Comparison of ENCODE assay signal across 11 cellular contexts in genomic region chr1:19650416-19651140, GRCh38. TPM values are rescaled to one million over a fixed set of nuclear protein-coding genes. Genes with fewer than 3 reads are reported as not detected.
DNase-seq lines count a peak whose midpoint lies in the region; ATAC-seq, FAIRE-seq and TF ChIP-seq lines count a peak whose summit lies in the region.
"Had no signal": no experiment of that assay in that cellular context is flagged by ENCODE, and none has a peak within 500 bp of the region (broad histone marks: within the 10 kb centered on the region; RNA-seq: fewer than 3 reads in every experiment).

No MANE protein-coding gene starts in this region.

- no peaks in the 10 kb centered on the region for H3K36me3 Mint-ChIP-seq in immature natural killer cell
- H3K36me3 Mint-ChIP-seq: memory B cell had no signal

- BruUV-seq in HepG2 (replicated peaks; lab: Mats Ljungman, UMichigan) = no TSS peak

- H3K9me3 Mint-ChIP-seq in immature natural killer cell = no peaks in the 10 kb centered on the region
- H3K9me3 Mint-ChIP-seq: memory B cell had no signal

- no peak overlapping the region for H2AFZ ChIP-seq in HepG2 (ENCODE audit: low read length)

- H4K20me1 ChIP-seq in HepG2 (ENCODE audit: insufficient read depth, low read length) = no peaks in the 10 kb centered on the region

- ATAC-seq in HepG2 = peak; percentile 9
- ATAC-seq in right lobe of liver = no peak

- no peak for FAIRE-seq in HepG2 (lab: Jason Lieb, UNC)

- no peak overlapping the region for H3K27ac Mint-ChIP-seq in immature natural killer cell
- H3K27ac Mint-ChIP-seq: memory B cell had no signal

- no peak for DNase-seq in HepG2 (ENCODE audit: low spot score)
- no peak for DNase-seq in right lobe of liver
- no peak for DNase-seq in esophagus muscularis mucosa (ENCODE audit: extremely low spot score)
- DNase-seq in ovary = peak; percentile 65 to 78 (median 76)
- no peak for DNase-seq in T-helper 9 cell
- no peak for DNase-seq in NCI-H2081 treated with DMSO at 0.1 percent for 48 hours (lab: John Stamatoyannopoulos, UW)
- no peak for DNase-seq in effector CD8-positive, alpha-beta T cell (lab: John Stamatoyannopoulos, UW)
- no peak for DNase-seq in immature natural killer cell
- DNase-seq: NCI-H524 treated with DMSO at 0.1 percent for 48 hours had no signal

- in situ Hi-C loops in HepG2 (cut with HindIII; ENCODE audit: extremely low pct_ligation_motif_present, low pct_unique_long_range_greater_than_20kb) = no loop called here

- H3K4me3 Mint-ChIP-seq in immature natural killer cell = no peak overlapping the region
- H3K4me3 Mint-ChIP-seq: memory B cell had no signal

- TF ChIP-seq POLR2A in HepG2 (IDR thresholded peaks at IDR 0.05; ENCODE audit: insufficient read depth in 1 of 2, low read depth in 2 of 2, low read length in 2 of 2) (no peak), right lobe of liver (IDR thresholded peaks at IDR 0.05) (no peak), esophagus muscularis mucosa (IDR thresholded peaks at IDR 0.05; ENCODE audit: low read depth) (no peak), ovary (IDR thresholded peaks at IDR 0.05) (no peak)

- intact Hi-C loops in HepG2 (cut with micrococcal nuclease; ENCODE audit: unreplicated experiment) = loop anchor here (1.0 to 2.0 kb wide), 4 partner anchors 54 to 312 kb away; a partner anchor contains a TSS
- intact Hi-C loops in right lobe of liver (cut with DNase I) = loop anchor here (5.0 to 10.0 kb wide), 3 partner anchors 263 to 306 kb away; no protein-coding TSS in a partner anchor
- intact Hi-C loops in esophagus muscularis mucosa (cut with DNase I) = loop anchor here (2.0 kb wide), 2 partner anchors 258 to 306 kb away; no protein-coding TSS in a partner anchor
- intact Hi-C loops in ovary (cut with DNase I) = loop anchor here (2.0 to 5.0 kb wide), 3 partner anchors 162 to 308 kb away; no protein-coding TSS in a partner anchor

- H3K27me3 Mint-ChIP-seq in immature natural killer cell (ENCODE audit: low read depth in 3 of 3) = peaks cover 9 to 17% (median 14%) of the 10 kb centered on the region in 3 donors

- POLR2A ChIA-PET in HepG2 (lab: Yijun Ruan, JAX) = no interaction called here

- no peaks in the 10 kb centered on the region for H3K36me3 ChIP-seq in HepG2 (replicated peaks in 1 of 2; ENCODE audit: control insufficient read depth in 1 of 2, insufficient read depth in 2 of 2, low read length in 2 of 2)
- H3K36me3 ChIP-seq in right lobe of liver = no peaks in the 10 kb centered on the region
- H3K36me3 ChIP-seq in esophagus muscularis mucosa = peaks cover 0 to 18% (median 15%) of the 10 kb centered on the region in 4 donors
- no peaks in the 10 kb centered on the region for H3K36me3 ChIP-seq in ovary
- H3K36me3 ChIP-seq: BE2C had no signal

- 67% methylated on average over 11 of the region's 12 CpGs for WGBS in HepG2 (ENCODE audit: low lambda C conversion rate)
- WGBS in right lobe of liver (ENCODE audit: insufficient coverage, low coverage, low lambda C conversion rate, missing lambda C conversion rate) = 32% methylated on average over 9 of the region's 12 CpGs
- 15% methylated on average over 12 of the region's 12 CpGs for WGBS in esophagus muscularis mucosa
- 4 to 9% (median 6%) methylated on average over 12 of the region's 12 CpGs for WGBS in ovary, 3 donors

- no peak for TF ChIP-seq CTCF in HepG2 (CRISPR knock-in tag; IDR thresholded peaks at IDR 0.05)
- TF ChIP-seq CTCF in right lobe of liver (IDR thresholded peaks at IDR 0.05) = no peak
- TF ChIP-seq CTCF in esophagus muscularis mucosa (IDR thresholded peaks at IDR 0.05) = no peak
- TF ChIP-seq CTCF in ovary (IDR thresholded peaks at IDR 0.05) = no peak

- H3K9me3 ChIP-seq in HepG2 (ENCODE audit: low read length) (no peaks in the 10 kb centered on the region), right lobe of liver (no peaks in the 10 kb centered on the region), esophagus muscularis mucosa (no peaks in the 10 kb centered on the region), ovary (no peaks in the 10 kb centered on the region)
- H3K9me3 ChIP-seq: BE2C had no signal

- no peak overlapping the region for H3K27ac ChIP-seq in HepG2 (ENCODE audit: extremely low read length, insufficient read depth, low read length)
- H3K27ac ChIP-seq in right lobe of liver = peak overlapping the region in 1 of 3 donors; percentile 54
- H3K27ac ChIP-seq in esophagus muscularis mucosa (replicated peaks in 1 of 4) = peak overlapping the region; percentile 97 to 99 (median 98)
- peak overlapping the region; percentile 50 to 80 for H3K27ac ChIP-seq in ovary

- no peak for TF ChIP-seq RAD21 in HepG2 (CRISPR knock-in tag; IDR thresholded peaks at IDR 0.05)

- CTCF ChIA-PET in HepG2 (lab: Yijun Ruan, JAX; ENCODE audit: low intra/inter-chr PET ratio, low total read pairs) = interaction anchor here (1.0 to 1.9 kb wide), 6 partner anchors 163 to 312 kb away, joined by 4 to 12 read pairs (median 4); no protein-coding TSS in a partner anchor

- H3K4me1 Mint-ChIP-seq in immature natural killer cell = peaks cover 1 to 6% of the 10 kb centered on the region in 2 donors

- 0 out of 5 replicates have a peak, but pooled peaks cover 0 to 1% of the 10 kb centered on the region in 2 experiments for H3K27me3 ChIP-seq in HepG2 (ENCODE audit: control insufficient read depth in 1 of 2, insufficient read depth in 2 of 2, low read length in 2 of 2)
- H3K27me3 ChIP-seq in right lobe of liver = no peaks in the 10 kb centered on the region
- no peaks in the 10 kb centered on the region for H3K27me3 ChIP-seq in esophagus muscularis mucosa
- H3K27me3 ChIP-seq in ovary = no peaks in the 10 kb centered on the region
- H3K27me3 ChIP-seq: BE2C had no signal

- peaks cover 36% of the 10 kb centered on the region for H3K4me1 ChIP-seq in HepG2 (ENCODE audit: insufficient read depth, low read length)
- H3K4me1 ChIP-seq in right lobe of liver = peaks cover 0 to 3% (median 0%) of the 10 kb centered on the region in 4 donors
- peaks cover 74 to 99% (median 98%) of the 10 kb centered on the region in 4 donors for H3K4me1 ChIP-seq in esophagus muscularis mucosa
- H3K4me1 ChIP-seq in ovary (ENCODE audit: insufficient read depth) = peaks cover 42% of the 10 kb centered on the region
- H3K4me1 ChIP-seq: BE2C had no signal

- no peak for TF ChIP-seq EP300 in HepG2 (IDR thresholded peaks at IDR 0.05; ENCODE audit: low read depth in 2 of 2, low read length in 2 of 2)
- TF ChIP-seq EP300 in HepG2 (CRISPR knock-in tag; IDR thresholded peaks at IDR 0.05; ENCODE audit: borderline replicate concordance) = no peak
- no peak for TF ChIP-seq EP300 in esophagus muscularis mucosa (IDR thresholded peaks at IDR 0.05)
- TF ChIP-seq EP300 in ovary (IDR thresholded peaks at IDR 0.05) = no peak

- no peaks in the 10 kb centered on the region for H3K79me2 ChIP-seq in HepG2 (ENCODE audit: insufficient read depth, low read length)

- H3K4me3 ChIP-seq in HepG2 (replicated peaks in 1 of 3; ENCODE audit: insufficient read depth in 1 of 3, low read depth in 2 of 3, low read length in 3 of 3) = peak overlapping the region in 1 of 3 experiments; percentile 39; a peak in 1 of 6 replicates
- H3K4me3 ChIP-seq in right lobe of liver = no peak overlapping the region
- peak overlapping the region; percentile 1 to 25 (median 6) for H3K4me3 ChIP-seq in esophagus muscularis mucosa
- peak overlapping the region; percentile 3 for H3K4me3 ChIP-seq in ovary

- H3K4me2 ChIP-seq in HepG2 (ENCODE audit: low read depth, low read length) = peak overlapping the region; percentile 67

- no peak overlapping the region for H3K9ac ChIP-seq in HepG2 (ENCODE audit: insufficient read depth, low read depth, low read length)

RNA-seq across cellular contexts. Expression of gene NBL1, which starts 6.5 kb away (rescaled TPM):
- 1.9 and 2.7 TPM in 2 replicates for total RNA-seq in HepG2 (2016; rRNA removed; fragmentation: Illumina TruSeq; extraction: Trizol)
- 2.8 and 4.1 TPM in 2 replicates for total RNA-seq in HepG2 (2016; cell fraction: cytosol; rRNA removed; fragmentation: Illumina TruSeq; extraction: Trizol; ENCODE audit: low read depth)
- 2.8 and 3.1 TPM in 2 replicates for total RNA-seq in HepG2 (2016; cell fraction: insoluble cytoplasmic fraction; rRNA removed; fragmentation: Illumina TruSeq; extraction: Trizol)
- total RNA-seq in HepG2 (2016; cell fraction: membrane; rRNA removed; fragmentation: Illumina TruSeq; extraction: Trizol) = 5.9 and 6.3 TPM in 2 replicates
- total RNA-seq in HepG2 (2016; cell fraction: nucleus; rRNA removed; fragmentation: Illumina TruSeq; extraction: Trizol) = 2.3 and 3.4 TPM in 2 replicates
- polyA plus RNA-seq in HepG2 (2011; rRNA removed) = 13.8 and 17.5 TPM in 2 replicates
- polyA plus RNA-seq in HepG2 (2011; cell fraction: cytosol; rRNA removed) = 6.0 and 10.2 TPM in 2 replicates
- 7.1 and 10.2 TPM in 2 replicates for polyA plus RNA-seq in HepG2 (2011; cell fraction: nucleus; rRNA removed)
- polyA plus RNA-seq in HepG2 (2012) = 3.2 TPM in 2 replicates
- 4.3 and 4.8 TPM in 2 replicates for polyA plus RNA-seq in HepG2 (2016; cell fraction: cytosol; fragmentation: Illumina TruSeq; extraction: Trizol; ENCODE audit: low read depth)
- 2.1 and 2.4 TPM in 2 replicates for polyA plus RNA-seq in HepG2 (2016; cell fraction: insoluble cytoplasmic fraction; fragmentation: Illumina TruSeq; extraction: Trizol; ENCODE audit: low read depth)
- polyA plus RNA-seq in HepG2 (2016; cell fraction: membrane; fragmentation: Illumina TruSeq; extraction: Trizol; ENCODE audit: low read depth) = 5.5 and 7.0 TPM in 2 replicates
- 3.7 and 4.3 TPM in 2 replicates for polyA plus RNA-seq in HepG2 (2016; cell fraction: nucleus; fragmentation: Illumina TruSeq; extraction: Trizol; ENCODE audit: insufficient read depth, low read depth)
- polyA minus RNA-seq in HepG2 (2011; rRNA and poly(A)+ RNA removed; ENCODE audit: low replicate concordance) = 26.9 and 216 TPM in 2 replicates
- polyA minus RNA-seq in HepG2 (2011; cell fraction: cytosol; rRNA and poly(A)+ RNA removed) = 3.2 and 4.0 TPM in 2 replicates
- 1.1 and 1.4 TPM in 2 replicates for polyA minus RNA-seq in HepG2 (2011; cell fraction: nucleus; rRNA and poly(A)+ RNA removed)
- total RNA-seq in right lobe of liver = 1 to 10 TPM; 2.2 to 5.7 (median 3.4) TPM
- 100 to 1,000 TPM; 194 to 469 (median 307) TPM for total RNA-seq in esophagus muscularis mucosa
- 100 to 1,000 TPM; 217 to 852 (median 530) TPM for total RNA-seq in ovary
- polyA plus RNA-seq in ovary = 100 to 1,000 TPM; 127 to 525 TPM
- 1 to 10 TPM in 1 of 3 donors, under 1 TPM in 1, not detected in 1; 0.44 to 2.7 TPM for polyA plus RNA-seq in immature natural killer cell

RNA-seq across cellular contexts. Expression of gene HTR6, which starts 14.1 kb away (rescaled TPM):
- 0.04 TPM in 1 of 2 replicates, not detected in the other for total RNA-seq in HepG2 (2016; rRNA removed; fragmentation: Illumina TruSeq; extraction: Trizol)
- not detected in 2 replicates for total RNA-seq in HepG2 (2016; cell fraction: cytosol; rRNA removed; fragmentation: Illumina TruSeq; extraction: Trizol; ENCODE audit: low read depth)
- not detected in 2 replicates for total RNA-seq in HepG2 (2016; cell fraction: insoluble cytoplasmic fraction; rRNA removed; fragmentation: Illumina TruSeq; extraction: Trizol)
- total RNA-seq in HepG2 (2016; cell fraction: membrane; rRNA removed; fragmentation: Illumina TruSeq; extraction: Trizol) = not detected in 2 replicates
- not detected in 2 replicates for total RNA-seq in HepG2 (2016; cell fraction: nucleus; rRNA removed; fragmentation: Illumina TruSeq; extraction: Trizol)
- 0.05 TPM in 1 of 2 replicates, not detected in the other for polyA plus RNA-seq in HepG2 (2011; rRNA removed)
- polyA plus RNA-seq in HepG2 (2011; cell fraction: cytosol; rRNA removed) = not detected in 2 replicates
- not detected in 2 replicates for polyA plus RNA-seq in HepG2 (2011; cell fraction: nucleus; rRNA removed)
- not detected in 2 replicates for polyA plus RNA-seq in HepG2 (2012)
- not detected in 2 replicates for polyA plus RNA-seq in HepG2 (2016; cell fraction: cytosol; fragmentation: Illumina TruSeq; extraction: Trizol; ENCODE audit: low read depth)
- not detected in 2 replicates for polyA plus RNA-seq in HepG2 (2016; cell fraction: insoluble cytoplasmic fraction; fragmentation: Illumina TruSeq; extraction: Trizol; ENCODE audit: low read depth)
- not detected in 2 replicates for polyA plus RNA-seq in HepG2 (2016; cell fraction: membrane; fragmentation: Illumina TruSeq; extraction: Trizol; ENCODE audit: low read depth)
- polyA plus RNA-seq in HepG2 (2016; cell fraction: nucleus; fragmentation: Illumina TruSeq; extraction: Trizol; ENCODE audit: insufficient read depth, low read depth) = not detected in 2 replicates
- polyA minus RNA-seq in HepG2 (2011; rRNA and poly(A)+ RNA removed; ENCODE audit: low replicate concordance) = not detected in 2 replicates
- polyA minus RNA-seq in HepG2 (2011; cell fraction: cytosol; rRNA and poly(A)+ RNA removed) = not detected in 2 replicates
- not detected in 2 replicates for polyA minus RNA-seq in HepG2 (2011; cell fraction: nucleus; rRNA and poly(A)+ RNA removed)
- total RNA-seq in right lobe of liver = not detected
- total RNA-seq in esophagus muscularis mucosa = not detected
- not detected for total RNA-seq in ovary
- polyA plus RNA-seq in ovary = not detected
- polyA plus RNA-seq in immature natural killer cell = not detected

Comparison
In these comparisons a context has a peak if more than half of its experiments do, and no peak if none do; other contexts are left out.
1. DNase-seq: peak in ovary (5 of 5); none in HepG2 (single experiment), right lobe of liver (0 of 3), esophagus muscularis mucosa (single experiment), T-helper 9 cell (single experiment), NCI-H2081 treated with DMSO at 0.1 percent for 48 hours (single experiment), effector CD8-positive, alpha-beta T cell (single experiment) and immature natural killer cell (0 of 3).
2. H3K4me3 ChIP-seq: peak in esophagus muscularis mucosa (4 of 4) and ovary (single experiment); none in right lobe of liver (0 of 3).
3. RNA of gene NBL1, which starts 6.5 kb away (total RNA-seq): 217 to 852 TPM in ovary and 194 to 469 TPM in esophagus muscularis mucosa; 2.2 to 5.7 TPM in right lobe of liver and 1.9 to 6.3 TPM in HepG2; every median in the first group is over 10 times any median in the second.